ENCODE assay signal across 1 cellular context in genomic region chr22:18148508-18148965, GRCh38.
TF ChIP-seq lines count a peak whose summit lies in the region.

No MANE protein-coding gene starts in this region.

TF ChIP-seq in HepG2, 621 proteins besides CTCF, POLR2A, EP300 and RAD21 (continued from another document):
- no peak for TF ChIP-seq BRF2 (CRISPR knock-in tag; IDR thresholded peaks at IDR 0.05)
